Comparison of ENCODE assay signal across 14 cellular contexts in genomic region chr10:114068054-114068707, GRCh38. TPM values are rescaled to one million over a fixed set of nuclear protein-coding genes. Genes with fewer than 3 reads are reported as not detected.
A peak's percentile ranks its signal among the peaks of the same experiment; 100 is the strongest.
DNase-seq lines count a peak whose midpoint lies in the region; ATAC-seq and TF ChIP-seq lines count a peak whose summit lies in the region.
"Had no signal": no experiment of that assay in that cellular context is flagged by ENCODE, and none has a peak within 500 bp of the region (broad histone marks: within the 10 kb centered on the region; RNA-seq: fewer than 3 reads in every experiment).

No MANE protein-coding gene starts in this region.

- CTCF ChIA-PET in A673 (lab: Charles Lee) = no interaction called here
- CTCF ChIA-PET in SK-N-SH (lab: Yijun Ruan, JAX) = interaction anchor here (0.8 to 1.2 kb wide), 4 partner anchors 13 to 270 kb away, joined by 3 to 4 read pairs (median 3); no protein-coding TSS in a partner anchor

- no peaks in the 10 kb centered on the region for H3F3A ChIP-seq in SK-N-SH (replicated peaks; ENCODE audit: insufficient read depth)

- in situ Hi-C loops in G401 (cut with HindIII; ENCODE audit: low sequenced_read_pairs) = no loop called here

- no peak overlapping the region for H3K4me3 Mint-ChIP-seq in mesothelial cell of epicardium
- H3K4me3 Mint-ChIP-seq: activated CD4-positive, alpha-beta T cell treated with anti-CD3 and anti-CD28 coated beads, Interleukin-2, amount 10 ng/mL, durations not matched to agents 7 days and 5 days; activated naive CD4-positive, alpha-beta T cell treated with anti-CD3 and anti-CD28 coated beads for 36 hours; CD4-positive, CD25-positive, alpha-beta regulatory T cell had no signal

- TF ChIP-seq RAD21 in SK-N-SH (IDR thresholded peaks at IDR 0.05; ENCODE audit: low read length) = no peak

- no peak overlapping the region for H3K4me3 ChIP-seq in A673 (ENCODE audit: low read depth, low read length, poor library complexity, severe bottlenecking)
- H3K4me3 ChIP-seq in SK-N-SH (ENCODE audit: low read depth in 2 of 2, low read length in 1 of 2) = no peak overlapping the region
- no peak overlapping the region for H3K4me3 ChIP-seq in gastroesophageal sphincter

- H3K9me2 ChIP-seq in SK-N-SH = no peaks in the 10 kb centered on the region

- BruUV-seq in A673 (replicated peaks; lab: Mats Ljungman, UMichigan) = no TSS peak

- TF ChIP-seq POLR2A in gastroesophageal sphincter (IDR thresholded peaks at IDR 0.05) = no peak

- H3K4me1 Mint-ChIP-seq in mesothelial cell of epicardium = peaks cover 28% of the 10 kb centered on the region

- no peak for TF ChIP-seq CTCF in A673 (conservative IDR thresholded peaks at IDR 0.05; ENCODE audit: low read depth, low read length)
- no peak for TF ChIP-seq CTCF in SK-N-SH (IDR thresholded peaks at IDR 0.05)
- TF ChIP-seq CTCF in gastroesophageal sphincter (IDR thresholded peaks at IDR 0.05) = no peak
- no peak for TF ChIP-seq CTCF in mesothelial cell of epicardium (IDR thresholded peaks at IDR 0.05; ENCODE audit: unreplicated experiment)

- H3K36me3 ChIP-seq in A673 (ENCODE audit: insufficient read depth, low read length, poor library complexity, severe bottlenecking) (no peaks in the 10 kb centered on the region), SK-N-SH (replicated peaks in 1 of 2; ENCODE audit: control insufficient read depth in 1 of 2, insufficient read depth in 2 of 2, low read length in 1 of 2) (no peaks in the 10 kb centered on the region), gastroesophageal sphincter (no peaks in the 10 kb centered on the region)

- 67% methylated on average over 6 of the region's 6 CpGs for WGBS in SK-N-SH (ENCODE audit: low lambda C conversion rate)
- WGBS in gastroesophageal sphincter (ENCODE audit: low coverage in 1 of 2), 2 donors = 69 to 79% methylated on average over 2 to 6 of the region's 6 CpGs

- ATAC-seq in gastroesophageal sphincter (no peak), GM21825 (IDR thresholded peaks at IDR 0.05; ENCODE audit: unreplicated experiment) (no peak)
- ATAC-seq: sciatic nerve had no signal

- intact Hi-C loops in A673 (cut with micrococcal nuclease; ENCODE audit: unreplicated experiment) = no loop called here

- H3K9me3 ChIP-seq in A673 (ENCODE audit: low read depth, low read length, poor library complexity, severe bottlenecking) = no peaks in the 10 kb centered on the region
- H3K9me3 ChIP-seq in SK-N-SH = no peaks in the 10 kb centered on the region
- no peaks in the 10 kb centered on the region for H3K9me3 ChIP-seq in gastroesophageal sphincter

- POLR2A ChIA-PET in A673 (lab: Charles Lee; ENCODE audit: low non-redundant PET) (no interaction called here), SK-N-SH (lab: Yijun Ruan, JAX) (no interaction called here)

- TF ChIP-seq EP300 in SK-N-SH (IDR thresholded peaks at IDR 0.05; ENCODE audit: borderline replicate concordance in 1 of 2, low read depth in 1 of 2, low read length in 1 of 2) (no peak), gastroesophageal sphincter (IDR thresholded peaks at IDR 0.05) (no peak)

- H3K27ac ChIP-seq in A673 (ENCODE audit: low read depth, low read length, poor library complexity, severe bottlenecking) (peak overlapping the region; percentile 18), SK-N-SH (ENCODE audit: low read depth in 2 of 2, low read length in 1 of 2) (no peak overlapping the region), gastroesophageal sphincter (peak overlapping the region in 1 of 4 donors; percentile 49)

- DNase-seq in A673 (ENCODE audit: low spot score) = no peak
- peak; percentile 13 for DNase-seq in G401 (ENCODE audit: low spot score)
- no peak for DNase-seq in SK-N-SH
- DNase-seq in glomerular visceral epithelial cell (ENCODE audit: extremely low spot score) = peak; percentile 9
- no peak for DNase-seq in NCI-H2029 (lab: John Stamatoyannopoulos, UW)
- no peak for DNase-seq in mesothelial cell of epicardium (ENCODE audit: low spot score in 2 of 2, unreplicated experiment in 2 of 2)
- DNase-seq: activated CD4-positive, alpha-beta T cell treated with anti-CD3 and anti-CD28 coated beads, Interleukin-2, amount 10 ng/mL, durations not matched to agents 7 days and 5 days; activated naive CD4-positive, alpha-beta T cell treated with anti-CD3 and anti-CD28 coated beads for 36 hours; CD4-positive, CD25-positive, alpha-beta regulatory T cell; hippocampal formation; NCI-H524 treated with DMSO at 0.1 percent for 48 hours had no signal

- H3K9ac ChIP-seq in SK-N-SH = no peak overlapping the region

- no peaks in the 10 kb centered on the region for H3K9me3 Mint-ChIP-seq in mesothelial cell of epicardium
- H3K9me3 Mint-ChIP-seq: activated CD4-positive, alpha-beta T cell treated with anti-CD3 and anti-CD28 coated beads, Interleukin-2, amount 10 ng/mL, durations not matched to agents 7 days and 5 days; activated naive CD4-positive, alpha-beta T cell treated with anti-CD3 and anti-CD28 coated beads for 36 hours; CD4-positive, CD25-positive, alpha-beta regulatory T cell had no signal

- no peak overlapping the region for H2AFZ ChIP-seq in SK-N-SH (ENCODE audit: low read depth)

- H3K27me3 ChIP-seq in A673 (replicated peaks; ENCODE audit: insufficient read depth, low read depth, low read length, poor library complexity) (no peaks in the 10 kb centered on the region), SK-N-SH (ENCODE audit: insufficient read depth) (no peaks in the 10 kb centered on the region; the same call in 1 of the 2 replicates), gastroesophageal sphincter (no peaks in the 10 kb centered on the region)

- no peak overlapping the region for H3K27ac Mint-ChIP-seq in mesothelial cell of epicardium
- H3K27ac Mint-ChIP-seq: activated CD4-positive, alpha-beta T cell treated with anti-CD3 and anti-CD28 coated beads, Interleukin-2, amount 10 ng/mL, durations not matched to agents 7 days and 5 days; activated naive CD4-positive, alpha-beta T cell treated with anti-CD3 and anti-CD28 coated beads for 36 hours; CD4-positive, CD25-positive, alpha-beta regulatory T cell had no signal

- no peaks in the 10 kb centered on the region for H4K20me1 ChIP-seq in SK-N-SH (ENCODE audit: insufficient read depth)

- H3K4me1 ChIP-seq in A673 (ENCODE audit: insufficient read depth, low read length, poor library complexity, severe bottlenecking) (peaks cover 16% of the 10 kb centered on the region), SK-N-SH (ENCODE audit: control insufficient read depth in 1 of 2, insufficient read depth in 2 of 2, low read depth in 1 of 2, low read length in 1 of 2) (peaks cover 0 to 7% of the 10 kb centered on the region in 2 experiments; a peak in 1 of 4 replicates), gastroesophageal sphincter (peaks cover 0 to 38% (median 2%) of the 10 kb centered on the region in 3 donors)

- H3K4me2 ChIP-seq in SK-N-SH = 0 out of 2 replicates have a peak overlapping the region, but pooled peaks have one; percentile 21

- peaks cover 6% of the 10 kb centered on the region for H3K27me3 Mint-ChIP-seq in mesothelial cell of epicardium (ENCODE audit: low read depth)

- H3K79me2 ChIP-seq in SK-N-SH (ENCODE audit: insufficient read depth) = no peaks in the 10 kb centered on the region

- H3K36me3 Mint-ChIP-seq in mesothelial cell of epicardium = no peaks in the 10 kb centered on the region
- H3K36me3 Mint-ChIP-seq: CD4-positive, CD25-positive, alpha-beta regulatory T cell had no signal

TF ChIP-seq in SK-N-SH, 30 proteins besides CTCF, POLR2A, EP300 and RAD21:
- TF ChIP-seq MEF2A (IDR thresholded peaks at IDR 0.05; ENCODE audit: borderline replicate concordance, low read depth) (no peak), MXI1 (IDR thresholded peaks at IDR 0.05; ENCODE audit: low read depth, low read length) (0 out of 2 replicates have a peak, but pooled peaks have one; percentile 34), CHD2 (IDR thresholded peaks at IDR 0.05; ENCODE audit: low read length, partially characterized antibody) (no peak), GABPA (IDR thresholded peaks at IDR 0.05; ENCODE audit: low read depth) (no peak), YY1 (IDR thresholded peaks at IDR 0.05; ENCODE audit: low read depth) (no peak)

RNA-seq across cellular contexts. Expression of gene ADRB1, which starts 24.5 kb away (rescaled TPM):
- total RNA-seq in A673 (2021) (81.6 and 85.2 TPM in 2 replicates), gastroesophageal sphincter (1 to 10 TPM; 1.8 to 9.1 (median 6.8) TPM), mesothelial cell of epicardium (0.07 to 0.18 TPM in 2 of 3 replicates, not detected in the other)
- 4.1 and 4.8 TPM in 2 replicates for total RNA-seq in G401 (2014; rRNA removed; shearing (Covaris generic))
- not detected in 2 replicates for polyA plus RNA-seq in SK-N-SH (2012; rRNA removed)
- polyA plus RNA-seq in SK-N-SH (2012; cell fraction: cytosol; rRNA removed) = not detected in 2 replicates
- polyA plus RNA-seq in SK-N-SH (2012; cell fraction: nucleus; rRNA removed) = not detected in 2 replicates
- total RNA-seq: activated CD4-positive, alpha-beta T cell treated with anti-CD3 and anti-CD28 coated beads, Interleukin-2, amount 10 ng/mL, durations not matched to agents 7 days and 5 days; activated naive CD4-positive, alpha-beta T cell treated with anti-CD3 and anti-CD28 coated beads for 36 hours had no signal
- polyA plus RNA-seq: CD4-positive, CD25-positive, alpha-beta regulatory T cell had no signal

Comparison
In these comparisons a context has a peak if more than half of its experiments do, and no peak if none do; other contexts are left out.
1. DNase-seq: peak in G401 (single experiment) and glomerular visceral epithelial cell (single experiment); none in A673 (single experiment), SK-N-SH (single experiment), NCI-H2029 (single experiment) and mesothelial cell of epicardium (0 of 2).